Comparison of ENCODE assay signal across 27 cellular contexts in the genomic region with DNA sequence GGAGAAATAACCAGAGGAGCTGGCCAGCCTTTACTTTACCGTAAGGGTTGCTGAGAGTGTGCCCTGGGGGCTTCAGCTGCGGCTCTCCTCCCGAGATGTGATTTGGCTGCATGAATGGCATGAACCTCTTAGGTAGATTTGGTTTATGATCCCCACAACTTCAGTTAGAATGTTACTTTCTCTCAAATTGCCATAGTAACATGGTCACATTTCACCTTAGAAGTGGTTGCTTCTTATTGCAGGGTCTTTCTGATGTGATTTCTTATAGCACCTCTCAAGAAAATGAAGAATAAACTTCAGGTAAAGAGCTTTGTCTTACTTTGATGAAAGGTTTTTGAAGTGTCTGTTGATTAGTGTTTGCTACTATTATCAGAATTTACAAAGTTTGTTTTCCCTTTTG. TPM values are rescaled to one million over a fixed set of nuclear protein-coding genes. Genes with fewer than 3 reads are reported as not detected.
"Had no signal": no experiment of that assay in that cellular context is flagged by ENCODE, and none has a peak within 500 bp of the region (broad histone marks: within the 10 kb centered on the region; RNA-seq: fewer than 3 reads in every experiment).

No MANE protein-coding gene starts in this region.

- FAIRE-seq: colon, islet of Langerhans had no signal

- H3K4me3 Mint-ChIP-seq: dendritic cell treated with granulocyte-macrophage colony-stimulating factor and Interleukin-4, amounts not matched to agents 40 ng/mL and 50 ng/mL, for 4 days; effector memory CD8-positive, alpha-beta T cell; natural killer cell; neural crest cell; stimulated activated memory B cell treated with anti-CD40 and anti-IgM and Interleukin-4, amounts not matched to agents 10 μg/mL and 1 μg/mL and 100 μg/mL, for 72 hours; stimulated activated naive CD8-positive, alpha-beta T cell treated with anti-CD3 and anti-CD28 coated beads, Interleukin-15, Interleukin-2, amounts not matched to agents 100 ng/mL and 50 ng/mL, for 24 hours had no signal

- H3K27ac Mint-ChIP-seq: dendritic cell treated with granulocyte-macrophage colony-stimulating factor and Interleukin-4, amounts not matched to agents 40 ng/mL and 50 ng/mL, for 4 days; effector memory CD8-positive, alpha-beta T cell; natural killer cell; stimulated activated memory B cell treated with anti-CD40 and anti-IgM and Interleukin-4, amounts not matched to agents 10 μg/mL and 1 μg/mL and 100 μg/mL, for 72 hours; stimulated activated naive CD8-positive, alpha-beta T cell treated with anti-CD3 and anti-CD28 coated beads, Interleukin-15, Interleukin-2, amounts not matched to agents 100 ng/mL and 50 ng/mL, for 24 hours had no signal

- H3K4me3 ChIP-seq: gastroesophageal sphincter, spleen, tibial artery, upper lobe of left lung, uterus had no signal

- H3K27me3 ChIP-seq: esophagus muscularis mucosa, gastroesophageal sphincter, tibial artery, upper lobe of left lung, uterus had no signal

- H3K36me3 ChIP-seq: esophagus muscularis mucosa, gastroesophageal sphincter, spleen, tibial artery, upper lobe of left lung, uterus had no signal

- H3K36me3 Mint-ChIP-seq: natural killer cell; stimulated activated memory B cell treated with anti-CD40 and anti-IgM and Interleukin-4, amounts not matched to agents 10 μg/mL and 1 μg/mL and 100 μg/mL, for 72 hours had no signal

- H3K27ac ChIP-seq: epithelial cell of prostate, spleen, tibial artery, upper lobe of left lung, uterus had no signal

- ATAC-seq: effector memory CD8-positive, alpha-beta T cell; gastroesophageal sphincter; natural killer cell; sciatic nerve; stimulated activated memory B cell treated with anti-CD40 and anti-IgM and Interleukin-4, amounts not matched to agents 10 μg/mL and 1 μg/mL and 100 μg/mL, for 72 hours had no signal

- H3K4me1 ChIP-seq: uterus had no signal

- DNase-seq: effector memory CD8-positive, alpha-beta T cell; hypothalamus; mammary epithelial cell; natural killer cell; spleen; stimulated activated CD4-positive, alpha-beta T cell treated with anti-CD3 and anti-CD28 coated beads, Interleukin-15, amount 100 ng/mL, for 24 hours; stimulated activated CD4-positive, alpha-beta T cell treated with anti-CD3 and anti-CD28 coated beads, Interleukin-1b, Interleukin-23, amount 100 ng/mL, for 48 hours; stimulated activated CD4-positive, alpha-beta T cell treated with anti-CD3 and anti-CD28 coated beads, Interleukin-4, amount 100 ng/mL, for 24 hours; tibial artery; upper lobe of left lung; uterus had no signal

- H3K9me3 ChIP-seq: esophagus muscularis mucosa, gastroesophageal sphincter, spleen, tibial artery, upper lobe of left lung, uterus had no signal

- H3K9me3 Mint-ChIP-seq: dendritic cell treated with granulocyte-macrophage colony-stimulating factor and Interleukin-4, amounts not matched to agents 40 ng/mL and 50 ng/mL, for 4 days; effector memory CD8-positive, alpha-beta T cell; natural killer cell; stimulated activated memory B cell treated with anti-CD40 and anti-IgM and Interleukin-4, amounts not matched to agents 10 μg/mL and 1 μg/mL and 100 μg/mL, for 72 hours; stimulated activated naive CD8-positive, alpha-beta T cell treated with anti-CD3 and anti-CD28 coated beads, Interleukin-15, Interleukin-2, amounts not matched to agents 100 ng/mL and 50 ng/mL, for 24 hours had no signal

RNA-seq across cellular contexts. Expression of a gene that starts 5.6 kb away (rescaled TPM):
- polyA plus RNA-seq: mammary epithelial cell had no signal

RNA-seq across cellular contexts. Expression of a gene that starts 24.9 kb away (rescaled TPM):
- total RNA-seq: esophagus muscularis mucosa, fibroblast of villous mesenchyme, liver, mammary epithelial cell, mesenteric fat pad, natural killer cell, neural crest cell, osteocyte, pulmonary artery endothelial cell, sciatic nerve, spleen, temporal lobe, upper lobe of left lung, uterus had no signal
- polyA plus RNA-seq: liver, mammary epithelial cell, spleen had no signal
